ENCODE assay signal across 8 cellular contexts in genomic region chr21:25638634-25639166, GRCh38. TPM values are rescaled to one million over a fixed set of nuclear protein-coding genes. Genes with fewer than 3 reads are reported as not detected.
DNase-seq lines count a peak whose midpoint lies in the region; ATAC-seq and TF ChIP-seq lines count a peak whose summit lies in the region.

No MANE protein-coding gene starts in this region.

- no peak for TF ChIP-seq EP300 in suprapubic skin (IDR thresholded peaks at IDR 0.05)

- H3K27ac ChIP-seq in adrenal gland (peak overlapping the region in 3 of 5 donors; percentile 61 to 81 (median 63)), suprapubic skin (peak overlapping the region; percentile 79)

- TF ChIP-seq CTCF in adrenal gland (IDR thresholded peaks at IDR 0.05) (no peak), suprapubic skin (IDR thresholded peaks at IDR 0.05) (no peak)

- intact Hi-C loops in adrenal gland (cut with DNase I) = no loop called here

- DNase-seq in adrenal gland = no peak
- DNase-seq in iris pigment epithelial cell (ENCODE audit: low read depth) = peak; percentile 4
- no peak for DNase-seq in suprapubic skin (ENCODE audit: low spot score in 2 of 2)
- no peak for DNase-seq in NCI-H146 (lab: John Stamatoyannopoulos, UW)
- no peak for DNase-seq in NCI-H146 treated with DMSO at 0.1 percent for 48 hours (lab: John Stamatoyannopoulos, UW; ENCODE audit: unreplicated experiment)

- TF ChIP-seq POLR2A in adrenal gland (IDR thresholded peaks at IDR 0.05) (no peak), suprapubic skin (IDR thresholded peaks at IDR 0.05) (no peak)

- 1 to 2% (median 1%) methylated on average over 10 of the region's 10 CpGs for WGBS in adrenal gland, 4 donors
- WGBS in suprapubic skin = under 1% methylated on average over 10 of the region's 10 CpGs

- H3K27me3 ChIP-seq in adrenal gland (no peaks in the 10 kb centered on the region), suprapubic skin (peaks cover 9% of the 10 kb centered on the region)

- H3K9me3 ChIP-seq in adrenal gland (replicated peaks in 1 of 3) (no peaks in the 10 kb centered on the region), suprapubic skin (no peaks in the 10 kb centered on the region)

- H3K4me1 ChIP-seq in adrenal gland (replicated peaks in 1 of 2) = peaks cover 5 to 19% of the 10 kb centered on the region in 2 donors
- peaks cover 23% of the 10 kb centered on the region for H3K4me1 ChIP-seq in suprapubic skin

- H3K4me3 ChIP-seq in adrenal gland = peak overlapping the region in 2 of 4 donors; percentile 74 to 81
- peak overlapping the region; percentile 68 for H3K4me3 ChIP-seq in suprapubic skin

- peak; percentile 28 for ATAC-seq in GM18873 (IDR thresholded peaks at IDR 0.05; ENCODE audit: low FRiP score, unreplicated experiment)
- peak; percentile 24 for ATAC-seq in HG02973 (IDR thresholded peaks at IDR 0.05; ENCODE audit: unreplicated experiment)
- no peak for ATAC-seq in GM21381 (IDR thresholded peaks at IDR 0.05; ENCODE audit: unreplicated experiment)

- no peaks in the 10 kb centered on the region for H3K36me3 ChIP-seq in adrenal gland (replicated peaks in 1 of 2)
- no peaks in the 10 kb centered on the region for H3K36me3 ChIP-seq in suprapubic skin

RNA-seq across cellular contexts. Expression of gene JAM2, which starts 0.4 kb away (rescaled TPM):
- total RNA-seq in adrenal gland (10 to 100 TPM; 11.7 to 38.6 (median 20.1) TPM), suprapubic skin (1 to 10 TPM; 2.0 to 7.6 (median 4.7) TPM)
- polyA plus RNA-seq in adrenal gland = 10 to 100 TPM; 12.5 to 30.3 (median 16.2) TPM

RNA-seq across cellular contexts. Expression of gene MRPL39, which starts 31.4 kb away (rescaled TPM):
- 10 to 100 TPM; 19.4 to 50.8 (median 37.6) TPM for total RNA-seq in adrenal gland
- 10 to 100 TPM; 22.5 to 90.7 (median 40.7) TPM for polyA plus RNA-seq in adrenal gland
- 10 to 100 TPM; 21.4 to 28.7 (median 23.1) TPM for total RNA-seq in suprapubic skin
